ENCODE assay signal across 23 cellular contexts in genomic region chr10:120012566-120012965, GRCh38.
DNase-seq lines count a peak whose midpoint lies in the region; ATAC-seq, FAIRE-seq and TF ChIP-seq lines count a peak whose summit lies in the region.
"Had no signal": no experiment of that assay in that cellular context is flagged by ENCODE, and none has a peak within 500 bp of the region (broad histone marks: within the 10 kb centered on the region; RNA-seq: fewer than 3 reads in every experiment).

No MANE protein-coding gene starts in this region.

- H4K12ac ChIP-seq in trophoblast cell (ENCODE audit: low read depth, low read length): no peak overlapping the region

- no peak overlapping the region for H3K4ac ChIP-seq in trophoblast cell (ENCODE audit: low read depth, low read length)

- POLR2A ChIA-PET in Panc1 (lab: Charles Lee): no interaction called here

- H3K4me3 ChIP-seq in Panc1 (ENCODE audit: low read depth in 2 of 2, low read length in 2 of 2) (no peak overlapping the region), choroid plexus epithelial cell (ENCODE audit: low read depth, low read length) (no peak overlapping the region), trophoblast cell (ENCODE audit: low read depth, low read length) (no peak overlapping the region), right lobe of liver (no peak overlapping the region)
- H3K4me3 ChIP-seq: lung, thoracic aorta had no signal

- H3K4me1 ChIP-seq in Panc1 (ENCODE audit: control insufficient read depth, insufficient read depth, low read length): 0 out of 2 replicates have a peak, but pooled peaks cover 4% of the 10 kb centered on the region
- peaks cover 12 to 19% of the 10 kb centered on the region in 2 experiments for H3K4me1 ChIP-seq in trophoblast cell (ENCODE audit: control insufficient read depth in 1 of 2, insufficient read depth in 2 of 2, low read length in 2 of 2)
- H3K4me1 ChIP-seq in right lobe of liver: no peaks in the 10 kb centered on the region

- H3K79me1 ChIP-seq in trophoblast cell (ENCODE audit: low read length): peaks cover 9% of the 10 kb centered on the region

- H2AFZ ChIP-seq in trophoblast cell (ENCODE audit: insufficient read depth, low read length, poor library complexity): no peak overlapping the region

- no CpG with 5 or more reads among the region's 7 CpGs for WGBS in trophoblast cell (ENCODE audit: extremely low coverage, insufficient coverage, insufficient read length)
- 66% methylated on average over 3 of the region's 7 CpGs for WGBS in right lobe of liver (ENCODE audit: insufficient coverage, low coverage, low lambda C conversion rate, missing lambda C conversion rate)

- peak overlapping the region; percentile 29 for H3K4me2 ChIP-seq in trophoblast cell (ENCODE audit: low read length)

- no peak overlapping the region for H3K9ac ChIP-seq in trophoblast cell (ENCODE audit: low read length)

- H3K27ac ChIP-seq in Panc1 (ENCODE audit: low read length): no peak overlapping the region
- peak overlapping the region; percentile 51 for H3K27ac ChIP-seq in trophoblast cell (ENCODE audit: low read depth, low read length)
- H3K27ac ChIP-seq in right lobe of liver: no peak overlapping the region
- H3K27ac ChIP-seq: neutrophil, thoracic aorta had no signal

- no peak overlapping the region for H4K8ac ChIP-seq in trophoblast cell (ENCODE audit: low read depth, low read length)

- H3K18ac ChIP-seq in trophoblast cell (ENCODE audit: low read length): no peak overlapping the region

- DNase-seq in H54 (ENCODE audit: insufficient read length, low spot score): peak; percentile 17
- no peak for DNase-seq in Panc1 (ENCODE audit: low read depth, low spot score)
- peak; percentile 56 for DNase-seq in choroid plexus epithelial cell (ENCODE audit: low read depth)
- DNase-seq in trophoblast cell: peak; percentile 93 to 95
- DNase-seq in right lobe of liver: no peak
- no peak for DNase-seq in ACHN
- DNase-seq: activated CD4-positive, CD25-positive, alpha-beta regulatory T cell treated with anti-CD3 and anti-CD28 coated beads, Interleukin-2, amount 50 U/mL, for 72 hours; activated CD8-positive, alpha-beta T cell treated with anti-CD3 and anti-CD28 coated beads, Interleukin-2, amount 10 ng/mL, durations not matched to agents 7 days and 5 days; activated naive CD4-positive, alpha-beta T cell treated with anti-CD3 and anti-CD28 coated beads, Interleukin-2, amount 10 ng/mL, durations not matched to agents 7 days and 5 days; aorta; CD4-positive, alpha-beta T cell; DMS153; effector CD8-positive, alpha-beta T cell; NCI-H1436 treated with DMSO at 0.1 percent for 48 hours; stimulated activated CD4-positive, alpha-beta T cell treated with anti-CD3 and anti-CD28 coated beads, Interleukin-4, amount 100 ng/mL, for 1 hour; stimulated activated naive CD4-positive, alpha-beta T cell treated with Interleukin-2 at 50 U/mL for 16 hours had no signal

- in situ Hi-C loops in Panc1 (cut with HindIII; ENCODE audit: low pct_unique_long_range_greater_than_20kb, low sequenced_read_pairs): no loop called here
- in situ Hi-C loops in ACHN (cut with HindIII; ENCODE audit: low pct_ligation_motif_present, low pct_unique_long_range_greater_than_20kb, low sequenced_read_pairs): no loop called here

- H2BK12ac ChIP-seq in trophoblast cell (ENCODE audit: low read length): no peak overlapping the region

- ATAC-seq in Panc1 (peak; percentile 58), right lobe of liver (no peak), HG03039 (IDR thresholded peaks at IDR 0.05; ENCODE audit: unreplicated experiment) (no peak), GM18517 (IDR thresholded peaks at IDR 0.05; ENCODE audit: unreplicated experiment) (no peak)
- ATAC-seq: activated CD8-positive, alpha-beta T cell treated with anti-CD3 and anti-CD28 coated beads, Interleukin-2, amount 10 ng/mL, durations not matched to agents 7 days and 5 days; Right ventricle myocardium inferior had no signal

- H3K9me3 ChIP-seq in Panc1 (ENCODE audit: control insufficient read depth, insufficient read depth, low read depth, low read length) (no peaks in the 10 kb centered on the region), trophoblast cell (ENCODE audit: insufficient read depth, low read depth, low read length) (no peaks in the 10 kb centered on the region), right lobe of liver (no peaks in the 10 kb centered on the region)
- H3K9me3 ChIP-seq: neutrophil, thoracic aorta had no signal

- peaks cover 2% of the 10 kb centered on the region; the same call in 1 of the 2 replicates for H3K27me3 ChIP-seq in Panc1 (ENCODE audit: control insufficient read depth, insufficient read depth, low read length)
- no peaks in the 10 kb centered on the region for H3K27me3 ChIP-seq in trophoblast cell (ENCODE audit: insufficient read depth, low read length)
- no peaks in the 10 kb centered on the region for H3K27me3 ChIP-seq in right lobe of liver

- TF ChIP-seq POLR2A in H54 (IDR thresholded peaks at IDR 0.05; ENCODE audit: low read depth, low read length) (no peak), right lobe of liver (IDR thresholded peaks at IDR 0.05) (no peak)

- no peak overlapping the region for H3K23ac ChIP-seq in trophoblast cell (ENCODE audit: low read length)

- H3K14ac ChIP-seq in trophoblast cell (ENCODE audit: low read length): no peak overlapping the region

- BruUV-seq in Panc1 (replicated peaks; lab: Mats Ljungman, UMichigan): no TSS peak

- intact Hi-C loops in Panc1 (cut with micrococcal nuclease; ENCODE audit: unreplicated experiment) (no loop called here), right lobe of liver (cut with DNase I) (no loop called here)

- H4K91ac ChIP-seq in trophoblast cell (ENCODE audit: low read depth, low read length): peak overlapping the region; percentile 85

- H2BK120ac ChIP-seq in trophoblast cell (ENCODE audit: insufficient read depth, low read length, poor library complexity): no peak overlapping the region

- H3K36me3 ChIP-seq in Panc1 (ENCODE audit: control insufficient read depth, insufficient read depth, low read length): no peaks in the 10 kb centered on the region
- no peaks in the 10 kb centered on the region for H3K36me3 ChIP-seq in trophoblast cell (ENCODE audit: control insufficient read depth in 1 of 2, insufficient read depth in 2 of 2, low read length in 2 of 2)
- H3K36me3 ChIP-seq in right lobe of liver: no peaks in the 10 kb centered on the region
- H3K36me3 ChIP-seq: neutrophil, thoracic aorta had no signal

- no peaks in the 10 kb centered on the region for H3K79me2 ChIP-seq in trophoblast cell (ENCODE audit: control insufficient read depth, insufficient read depth, low read length, poor library complexity)

- no peak for FAIRE-seq in H54 (lab: Jason Lieb, UNC)
- FAIRE-seq: frontal cortex had no signal

- no peak for TF ChIP-seq CTCF in Panc1 (IDR thresholded peaks at IDR 0.05)
- TF ChIP-seq CTCF in choroid plexus epithelial cell (conservative IDR thresholded peaks at IDR 0.05; ENCODE audit: low read depth, low read length): no peak
- no peak for TF ChIP-seq CTCF in right lobe of liver (IDR thresholded peaks at IDR 0.05)

- no peak overlapping the region for H2AK5ac ChIP-seq in trophoblast cell (ENCODE audit: low read length)

- CTCF ChIA-PET in Panc1 (lab: Charles Lee): no interaction called here

- no peak overlapping the region for H2BK5ac ChIP-seq in trophoblast cell (ENCODE audit: low read depth, low read length, poor library complexity)

Comparison
In these comparisons a context has a peak if more than half of its experiments do, and no peak if none do; other contexts are left out.
1. DNase-seq: peak in H54 (single experiment), choroid plexus epithelial cell (single experiment) and trophoblast cell (2 of 2); none in Panc1 (single experiment), right lobe of liver (0 of 3) and ACHN (single experiment).